In the genomic region with DNA sequence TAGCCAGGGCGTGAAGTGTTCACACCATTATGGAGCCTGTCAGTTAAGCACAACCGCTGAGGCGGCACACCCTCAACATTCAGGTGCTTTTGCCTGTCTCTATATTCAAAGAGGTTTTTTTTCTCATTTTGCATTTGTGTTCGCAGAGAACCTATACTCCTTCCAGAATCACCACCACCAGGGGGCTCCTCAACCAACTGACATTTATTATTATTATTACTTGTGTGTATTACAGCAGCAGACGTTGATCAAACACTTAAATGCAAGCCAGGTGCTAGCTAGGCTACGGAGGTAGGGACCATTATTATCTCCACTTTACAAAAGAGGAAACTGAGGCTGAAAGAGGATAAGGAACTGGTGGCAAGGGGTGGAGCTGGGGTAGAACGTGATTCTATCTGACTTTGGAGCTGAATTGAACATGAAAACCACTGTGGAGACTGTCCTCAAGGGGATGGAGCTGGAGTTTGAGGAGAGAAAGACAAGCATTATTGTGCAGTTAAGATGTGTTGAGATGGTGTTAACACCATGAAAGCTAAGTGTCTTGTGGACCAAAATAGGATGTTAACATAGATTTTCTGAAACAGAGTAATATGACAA, we compare ENCODE assay signal across 8 cellular contexts.
DNase-seq lines count a peak whose midpoint lies in the region; ATAC-seq, FAIRE-seq and TF ChIP-seq lines count a peak whose summit lies in the region.

No MANE protein-coding gene starts in this region.

- DNase-seq in CD14-positive monocyte (ENCODE audit: low spot score), result no peak
- peak; percentile 37 for DNase-seq in HCEC 1CT
- DNase-seq in activated CD4-positive, alpha-beta T cell treated with anti-CD3 and anti-CD28 coated beads, Interleukin-2, amount 50 U/mL, for 48 hours, result peak; percentile 9 to 27
- no peak for DNase-seq in kidney
- DNase-seq in UCSD-AML1 (lab: John Stamatoyannopoulos, UW; ENCODE audit: unreplicated experiment), result no peak
- DNase-seq in HuH-7.5 (ENCODE audit: low spot score), result no peak

- H3K36me3 Mint-ChIP-seq in CD14-positive monocyte, result no peaks in the 10 kb centered on the region

- no peak overlapping the region for H3K27ac Mint-ChIP-seq in CD14-positive monocyte

- H3K4me3 Mint-ChIP-seq in CD14-positive monocyte, result no peak overlapping the region

- H3K9ac ChIP-seq in kidney (ENCODE audit: low read length in 2 of 2), result no peak overlapping the region

- H3K9me3 ChIP-seq in kidney (ENCODE audit: control insufficient read depth in 1 of 2, low read length in 2 of 2), result no peaks in the 10 kb centered on the region

- peaks cover 0 to 4% (median 4%) of the 10 kb centered on the region in 3 donors for H3K27me3 Mint-ChIP-seq in CD14-positive monocyte (ENCODE audit: low read depth in 3 of 3)

- no peak for ATAC-seq in GM21390 (IDR thresholded peaks at IDR 0.05; ENCODE audit: unreplicated experiment)
- ATAC-seq in HG02763 (IDR thresholded peaks at IDR 0.05; ENCODE audit: unreplicated experiment), result no peak

- peak; percentile 26 for TF ChIP-seq CTCF in CD14-positive monocyte (IDR thresholded peaks at IDR 0.05)
- TF ChIP-seq CTCF in kidney (IDR thresholded peaks at IDR 0.05; ENCODE audit: borderline replicate concordance, extremely low read depth, insufficient read depth), result peak; percentile 21

- H3K4me1 Mint-ChIP-seq in CD14-positive monocyte, result peaks cover 4% of the 10 kb centered on the region

- FAIRE-seq in kidney (lab: Jason Lieb, UNC), result no peak

- peaks cover 0 to 2% (median 0%) of the 10 kb centered on the region in 7 donors for H3K9me3 Mint-ChIP-seq in CD14-positive monocyte

- no peaks in the 10 kb centered on the region for H3K4me1 ChIP-seq in kidney (ENCODE audit: control insufficient read depth in 1 of 2, insufficient read depth in 1 of 2, low read depth in 1 of 2, low read length in 2 of 2)

- no peaks in the 10 kb centered on the region for H3K36me3 ChIP-seq in kidney (ENCODE audit: control insufficient read depth in 1 of 2, insufficient read depth in 2 of 2, low read length in 2 of 2)

- H3K27ac ChIP-seq in kidney (ENCODE audit: low read depth in 2 of 2, low read length in 2 of 2), result no peak overlapping the region

- intact Hi-C loops in CD14-positive monocyte (cut with micrococcal nuclease) (no loop called here), kidney (cut with DNase I) (no loop called here)

- no peak overlapping the region for H3K4me3 ChIP-seq in kidney (ENCODE audit: low read length in 2 of 2)

Comparison
In these comparisons a context has a peak if more than half of its experiments do, and no peak if none do; other contexts are left out.
1. DNase-seq: peak in HCEC 1CT (single experiment) and activated CD4-positive, alpha-beta T cell treated with anti-CD3 and anti-CD28 coated beads, Interleukin-2, amount 50 U/mL, for 48 hours (2 of 2); none in CD14-positive monocyte (single experiment), kidney (single experiment), UCSD-AML1 (single experiment) and HuH-7.5 (single experiment).